ENCODE assay signal across 9 cellular contexts in genomic region chr1:59432531-59433439, GRCh38.
DNase-seq lines count a peak whose midpoint lies in the region; ATAC-seq and TF ChIP-seq lines count a peak whose summit lies in the region.
"Had no signal": no experiment of that assay in that cellular context is flagged by ENCODE, and none has a peak within 500 bp of the region (broad histone marks: within the 10 kb centered on the region; RNA-seq: fewer than 3 reads in every experiment).

No MANE protein-coding gene starts in this region.

- no peak overlapping the region for H3K23ac ChIP-seq in trophoblast cell (ENCODE audit: low read length)

- no CpG with 5 or more reads among the region's 6 CpGs for WGBS in trophoblast cell (ENCODE audit: extremely low coverage, insufficient coverage, insufficient read length)

- H3K14ac ChIP-seq in trophoblast cell (ENCODE audit: low read length): no peak overlapping the region

- ATAC-seq in GM18870 (IDR thresholded peaks at IDR 0.05; ENCODE audit: unreplicated experiment) (peak; percentile 99), HG02571 (IDR thresholded peaks at IDR 0.05; ENCODE audit: unreplicated experiment) (peak; percentile 96)

- H2AFZ ChIP-seq in MM.1S (ENCODE audit: low read length) (no peak overlapping the region), trophoblast cell (ENCODE audit: insufficient read depth, low read length, poor library complexity) (no peak overlapping the region)
- H2AFZ ChIP-seq: parathyroid adenoma had no signal

- H2BK5ac ChIP-seq in trophoblast cell (ENCODE audit: low read depth, low read length, poor library complexity): no peak overlapping the region

- no peaks in the 10 kb centered on the region for H4K20me1 ChIP-seq in MM.1S (ENCODE audit: insufficient read depth, low read length)

- H3K4me3 ChIP-seq in MM.1S (ENCODE audit: low read length): no peak overlapping the region
- H3K4me3 ChIP-seq in trophoblast cell (ENCODE audit: low read depth, low read length): no peak overlapping the region

- H3K4ac ChIP-seq in trophoblast cell (ENCODE audit: low read depth, low read length): no peak overlapping the region

- no peak for DNase-seq in MM.1S
- no peak for DNase-seq in trophoblast cell
- no peak for DNase-seq in NCI-H187 treated with DMSO at 0.1 percent for 48 hours (lab: John Stamatoyannopoulos, UW)
- DNase-seq in SW 1271 (lab: John Stamatoyannopoulos, UW): no peak
- DNase-seq in NCI-H2029 (lab: John Stamatoyannopoulos, UW): no peak
- DNase-seq in NCI-H526 treated with DMSO at 0.1 percent for 48 hours (lab: John Stamatoyannopoulos, UW): no peak

- H3K9ac ChIP-seq in MM.1S (ENCODE audit: low read length) (no peak overlapping the region), trophoblast cell (ENCODE audit: low read length) (no peak overlapping the region)
- H3K9ac ChIP-seq: parathyroid adenoma had no signal

- no peaks in the 10 kb centered on the region for H3K9me2 ChIP-seq in MM.1S (replicated peaks; ENCODE audit: insufficient read depth, low read length)

- H3K36me3 ChIP-seq in MM.1S (replicated peaks; ENCODE audit: insufficient read depth, low read length) (no peaks in the 10 kb centered on the region), trophoblast cell (ENCODE audit: control insufficient read depth in 1 of 2, insufficient read depth in 2 of 2, low read length in 2 of 2) (no peaks in the 10 kb centered on the region)

- H4K8ac ChIP-seq in trophoblast cell (ENCODE audit: low read depth, low read length): no peak overlapping the region

- H4K12ac ChIP-seq in trophoblast cell (ENCODE audit: low read depth, low read length): no peak overlapping the region

- H3K27me3 ChIP-seq in MM.1S (replicated peaks; ENCODE audit: insufficient read depth, low read length): no peaks in the 10 kb centered on the region
- no peaks in the 10 kb centered on the region for H3K27me3 ChIP-seq in trophoblast cell (ENCODE audit: insufficient read depth, low read length)

- H4K91ac ChIP-seq in trophoblast cell (ENCODE audit: low read depth, low read length): peak overlapping the region; percentile 20

- H3K79me2 ChIP-seq in MM.1S (ENCODE audit: low read length) (no peaks in the 10 kb centered on the region), trophoblast cell (ENCODE audit: control insufficient read depth, insufficient read depth, low read length, poor library complexity) (no peaks in the 10 kb centered on the region)
- H3K79me2 ChIP-seq: parathyroid adenoma had no signal

- TF ChIP-seq CTCF in MM.1S (IDR thresholded peaks at IDR 0.05; ENCODE audit: low read length): no peak

- peaks cover 29% of the 10 kb centered on the region for H3K79me1 ChIP-seq in trophoblast cell (ENCODE audit: low read length)

- no peak overlapping the region for H3K18ac ChIP-seq in trophoblast cell (ENCODE audit: low read length)

- H3K9me3 ChIP-seq in MM.1S (replicated peaks; ENCODE audit: insufficient read depth, low read length): no peaks in the 10 kb centered on the region
- H3K9me3 ChIP-seq in trophoblast cell (ENCODE audit: insufficient read depth, low read depth, low read length): peaks cover 1% of the 10 kb centered on the region

- H3K4me1 ChIP-seq in MM.1S (ENCODE audit: low read length): peaks cover 6% of the 10 kb centered on the region
- peaks cover 19 to 27% of the 10 kb centered on the region in 2 experiments for H3K4me1 ChIP-seq in trophoblast cell (ENCODE audit: control insufficient read depth in 1 of 2, insufficient read depth in 2 of 2, low read length in 2 of 2)
- H3K4me1 ChIP-seq: parathyroid adenoma had no signal

- peak overlapping the region; percentile 5 for H2BK12ac ChIP-seq in trophoblast cell (ENCODE audit: low read length)

- H3F3A ChIP-seq in MM.1S (ENCODE audit: insufficient read depth, low read length): no peaks in the 10 kb centered on the region

- no peak overlapping the region for H3K27ac ChIP-seq in MM.1S (ENCODE audit: low read length)
- H3K27ac ChIP-seq in trophoblast cell (ENCODE audit: low read depth, low read length): no peak overlapping the region
- H3K27ac ChIP-seq: parathyroid adenoma had no signal

- peak overlapping the region; percentile 35 for H2BK120ac ChIP-seq in trophoblast cell (ENCODE audit: insufficient read depth, low read length, poor library complexity)

- no peak overlapping the region for H2AK5ac ChIP-seq in trophoblast cell (ENCODE audit: low read length)

- H3K4me2 ChIP-seq in MM.1S (ENCODE audit: low read depth, low read length) (peak overlapping the region; percentile 11; the same call in 1 of the 2 replicates), trophoblast cell (ENCODE audit: low read length) (no peak overlapping the region)
